Comparison of ENCODE assay signal across 19 cellular contexts in genomic region chr5:157721159-157721558, GRCh38. TPM values are rescaled to one million over a fixed set of nuclear protein-coding genes. Genes with fewer than 3 reads are reported as not detected.
A peak's percentile ranks its signal among the peaks of the same experiment; 100 is the strongest.
DNase-seq lines count a peak whose midpoint lies in the region; ATAC-seq and TF ChIP-seq lines count a peak whose summit lies in the region.
"Had no signal": no experiment of that assay in that cellular context is flagged by ENCODE, and none has a peak within 500 bp of the region (broad histone marks: within the 10 kb centered on the region; RNA-seq: fewer than 3 reads in every experiment).

No MANE protein-coding gene starts in this region.

- intact Hi-C loops in colonic mucosa (cut with DNase I), result no loop called here
- intact Hi-C loops in activated CD8-positive, alpha-beta T cell treated with anti-CD3 and anti-CD28 coated beads for 36 hours (cut with micrococcal nuclease), result no loop called here

- TF ChIP-seq CTCF in colonic mucosa (IDR thresholded peaks at IDR 0.05) (no peak), SK-N-SH (IDR thresholded peaks at IDR 0.05) (no peak)
- no peak for TF ChIP-seq CTCF in activated CD8-positive, alpha-beta T cell treated with anti-CD3 and anti-CD28 coated beads for 36 hours (IDR thresholded peaks at IDR 0.05)

- no peaks in the 10 kb centered on the region for H3K4me1 ChIP-seq in colonic mucosa
- H3K4me1 ChIP-seq in SK-N-SH (ENCODE audit: control insufficient read depth in 1 of 2, insufficient read depth in 2 of 2, low read depth in 1 of 2, low read length in 1 of 2), result no peaks in the 10 kb centered on the region; a peak in 1 of 4 replicates
- H3K4me1 ChIP-seq: Caco-2 had no signal

- POLR2A ChIA-PET in SK-N-SH (lab: Yijun Ruan, JAX), result interaction anchor here (1.4 kb wide), 1 partner anchor 11 kb away, joined by 4 read pairs; the partner anchor contains the start of gene THG1L
- POLR2A ChIA-PET in activated CD8-positive, alpha-beta T cell treated with anti-CD3 and anti-CD28 coated beads for 36 hours (lab: Charles Lee), result no interaction called here

- H3K36me3 ChIP-seq in colonic mucosa, result no peaks in the 10 kb centered on the region
- no peaks in the 10 kb centered on the region for H3K36me3 ChIP-seq in SK-N-SH (replicated peaks in 1 of 2; ENCODE audit: control insufficient read depth in 1 of 2, insufficient read depth in 2 of 2, low read length in 1 of 2)

- WGBS in SK-N-SH (ENCODE audit: low lambda C conversion rate), result 96% methylated on average over 3 of the region's 6 CpGs

- H3K4me1 Mint-ChIP-seq in activated CD8-positive, alpha-beta T cell treated with anti-CD3 and anti-CD28 coated beads for 36 hours (ENCODE audit: low read depth), result peaks cover 4% of the 10 kb centered on the region

- H3K9me2 ChIP-seq in SK-N-SH, result no peaks in the 10 kb centered on the region

- DNase-seq in NCI-H1417 (lab: John Stamatoyannopoulos, UW), result peak; percentile 3 to 27 (median 12)
- no peak for DNase-seq in NCI-H1417 treated with DMSO at 0.1 percent for 48 hours (lab: John Stamatoyannopoulos, UW)
- DNase-seq in NCI-H748 (lab: John Stamatoyannopoulos, UW; ENCODE audit: unreplicated experiment), result peak; percentile 65
- no peak for DNase-seq in NCI-H748 treated with DMSO at 0.1 percent for 48 hours (lab: John Stamatoyannopoulos, UW)
- peak; percentile 41 for DNase-seq in colonic mucosa
- no peak for DNase-seq in SK-N-SH
- DNase-seq in left lobe of liver (ENCODE audit: low spot score), result no peak
- no peak for DNase-seq in activated CD8-positive, alpha-beta T cell treated with anti-CD3 and anti-CD28 coated beads for 36 hours
- DNase-seq: Caco-2; CD8-positive, alpha-beta T cell; DND-41; GDM1; GOT3; H9 had no signal

- H3K4me3 ChIP-seq in colonic mucosa (no peak overlapping the region), SK-N-SH (ENCODE audit: low read depth in 2 of 2, low read length in 1 of 2) (no peak overlapping the region)

- H3K9ac ChIP-seq in colonic mucosa (ENCODE audit: low read depth in 2 of 2, low read length in 2 of 2) (no peak overlapping the region), SK-N-SH (no peak overlapping the region)

- H3K27me3 Mint-ChIP-seq in activated CD8-positive, alpha-beta T cell treated with anti-CD3 and anti-CD28 coated beads for 36 hours, result no peaks in the 10 kb centered on the region

- no peaks in the 10 kb centered on the region for H3K79me2 ChIP-seq in SK-N-SH (ENCODE audit: insufficient read depth)

- peaks cover 3% of the 10 kb centered on the region for H3F3A ChIP-seq in SK-N-SH (replicated peaks; ENCODE audit: insufficient read depth)

- no peak overlapping the region for H3K4me3 Mint-ChIP-seq in activated CD8-positive, alpha-beta T cell treated with anti-CD3 and anti-CD28 coated beads for 36 hours
- H3K4me3 Mint-ChIP-seq: CD14-positive monocyte; CD8-positive, alpha-beta T cell; H9 had no signal

- no peaks in the 10 kb centered on the region for H4K20me1 ChIP-seq in SK-N-SH (ENCODE audit: insufficient read depth)

- ATAC-seq in left lobe of liver, result no peak
- ATAC-seq in activated CD8-positive, alpha-beta T cell treated with anti-CD3 and anti-CD28 coated beads for 36 hours, result no peak
- ATAC-seq: CD8-positive, alpha-beta T cell had no signal

- H3K4me2 ChIP-seq in SK-N-SH, result no peak overlapping the region

- TF ChIP-seq RAD21 in SK-N-SH (IDR thresholded peaks at IDR 0.05; ENCODE audit: low read length), result no peak

- no peaks in the 10 kb centered on the region for H3K9me3 ChIP-seq in colonic mucosa
- H3K9me3 ChIP-seq in SK-N-SH, result no peaks in the 10 kb centered on the region
- H3K9me3 ChIP-seq: Caco-2 had no signal

- H3K27ac ChIP-seq in colonic mucosa, result no peak overlapping the region
- H3K27ac ChIP-seq in SK-N-SH (ENCODE audit: low read depth in 2 of 2, low read length in 1 of 2), result no peak overlapping the region
- H3K27ac ChIP-seq: 22Rv1 had no signal

- H3K27me3 ChIP-seq in colonic mucosa (no peaks in the 10 kb centered on the region), SK-N-SH (ENCODE audit: insufficient read depth) (no peaks in the 10 kb centered on the region)

- CTCF ChIA-PET in SK-N-SH (lab: Yijun Ruan, JAX), result no interaction called here
- CTCF ChIA-PET in activated CD8-positive, alpha-beta T cell treated with anti-CD3 and anti-CD28 coated beads for 36 hours (lab: Charles Lee), result interaction anchor here (1.8 kb wide), 2 partner anchors 52 to 289 kb away, joined by 4 to 5 read pairs; no protein-coding TSS in a partner anchor

- H3K9me3 Mint-ChIP-seq in activated CD8-positive, alpha-beta T cell treated with anti-CD3 and anti-CD28 coated beads for 36 hours, result no peaks in the 10 kb centered on the region
- H3K9me3 Mint-ChIP-seq: CD8-positive, alpha-beta T cell had no signal

- H3K36me3 Mint-ChIP-seq in activated CD8-positive, alpha-beta T cell treated with anti-CD3 and anti-CD28 coated beads for 36 hours (ENCODE audit: low read depth), result peaks cover 2% of the 10 kb centered on the region
- H3K36me3 Mint-ChIP-seq: CD14-positive monocyte had no signal

- no peak for TF ChIP-seq EP300 in SK-N-SH (IDR thresholded peaks at IDR 0.05; ENCODE audit: borderline replicate concordance in 1 of 2, low read depth in 1 of 2, low read length in 1 of 2)

- no peak overlapping the region for H3K27ac Mint-ChIP-seq in activated CD8-positive, alpha-beta T cell treated with anti-CD3 and anti-CD28 coated beads for 36 hours
- H3K27ac Mint-ChIP-seq: CD8-positive, alpha-beta T cell; H9 had no signal

- H2AFZ ChIP-seq in SK-N-SH (ENCODE audit: low read depth), result no peak overlapping the region

TF ChIP-seq in SK-N-SH, 30 proteins besides CTCF, POLR2A, EP300 and RAD21 (continues in another document):
- TF ChIP-seq RXRA (IDR thresholded peaks at IDR 0.05; ENCODE audit: borderline replicate concordance, low read depth), result no peak
- no peak for TF ChIP-seq NRF1 (IDR thresholded peaks at IDR 0.05; ENCODE audit: low read depth, low read length)
- TF ChIP-seq FOXJ3 (CRISPR knock-in tag; IDR thresholded peaks at IDR 0.05), result no peak
- no peak for TF ChIP-seq ELF1 (IDR thresholded peaks at IDR 0.05)
- no peak for TF ChIP-seq TCF12 (IDR thresholded peaks at IDR 0.05)
- TF ChIP-seq USF1 (IDR thresholded peaks at IDR 0.05; ENCODE audit: borderline replicate concordance, low read depth), result no peak
- no peak for TF ChIP-seq JUND (IDR thresholded peaks at IDR 0.05)
- no peak for TF ChIP-seq NFIC (IDR thresholded peaks at IDR 0.05; ENCODE audit: borderline replicate concordance)
- TF ChIP-seq MAX (IDR thresholded peaks at IDR 0.05; ENCODE audit: low read depth), result no peak
- no peak for TF ChIP-seq SMC3 (IDR thresholded peaks at IDR 0.05; ENCODE audit: low read depth, low read length)
- no peak for TF ChIP-seq TAF1 (IDR thresholded peaks at IDR 0.05; ENCODE audit: borderline replicate concordance, low read depth, low read length)
- no peak for TF ChIP-seq POLR2AphosphoS5 (IDR thresholded peaks at IDR 0.05; ENCODE audit: low read depth, low read length)
- no peak for TF ChIP-seq FOXM1 (IDR thresholded peaks at IDR 0.05; ENCODE audit: low read depth)
- TF ChIP-seq ZBTB33 (IDR thresholded peaks at IDR 0.05; ENCODE audit: borderline replicate concordance, low read depth), result no peak
- no peak for TF ChIP-seq YY1 (IDR thresholded peaks at IDR 0.05; ENCODE audit: low read depth)
- no peak for TF ChIP-seq MXI1 (IDR thresholded peaks at IDR 0.05; ENCODE audit: low read depth, low read length)
- TF ChIP-seq FOSL2 (IDR thresholded peaks at IDR 0.05; ENCODE audit: borderline replicate concordance, low read depth), result no peak

RNA-seq across cellular contexts. Expression of gene THG1L, which starts 10.1 kb away (rescaled TPM):
- 10 to 100 TPM; 15.9 to 23.2 TPM for total RNA-seq in colonic mucosa
- polyA plus RNA-seq in SK-N-SH (2012; rRNA removed), result 32.0 and 37.0 TPM in 2 replicates
- 34.4 and 35.7 TPM in 2 replicates for polyA plus RNA-seq in SK-N-SH (2012; cell fraction: cytosol; rRNA removed)
- 34.2 and 34.9 TPM in 2 replicates for polyA plus RNA-seq in SK-N-SH (2012; cell fraction: nucleus; rRNA removed)
- 4.1 TPM for total RNA-seq in left lobe of liver
- 10 to 100 TPM; 24.9 to 26.6 TPM for total RNA-seq in activated CD8-positive, alpha-beta T cell treated with anti-CD3 and anti-CD28 coated beads for 36 hours

RNA-seq across cellular contexts. Expression of gene LSM11, which starts 22.4 kb away (rescaled TPM):
- total RNA-seq in colonic mucosa (1 to 10 TPM; 5.1 to 6.6 TPM), left lobe of liver (0.86 TPM)
- 0.95 and 1.3 TPM in 2 replicates for polyA plus RNA-seq in SK-N-SH (2012; rRNA removed)
- 0.93 and 0.98 TPM in 2 replicates for polyA plus RNA-seq in SK-N-SH (2012; cell fraction: cytosol; rRNA removed)
- polyA plus RNA-seq in SK-N-SH (2012; cell fraction: nucleus; rRNA removed), result 1.6 and 3.2 TPM in 2 replicates
- total RNA-seq in activated CD8-positive, alpha-beta T cell treated with anti-CD3 and anti-CD28 coated beads for 36 hours, result 1 to 10 TPM; 7.0 to 7.3 TPM

RNA-seq across cellular contexts. Expression of gene C5orf52, which starts 49.8 kb away (rescaled TPM):
- total RNA-seq in colonic mucosa (1 to 10 TPM; 5.5 to 5.7 TPM), left lobe of liver (not detected)
- not detected in 2 replicates for polyA plus RNA-seq in SK-N-SH (2012; rRNA removed)
- not detected in 2 replicates for polyA plus RNA-seq in SK-N-SH (2012; cell fraction: cytosol; rRNA removed)
- polyA plus RNA-seq in SK-N-SH (2012; cell fraction: nucleus; rRNA removed), result not detected in 2 replicates
- not detected for total RNA-seq in activated CD8-positive, alpha-beta T cell treated with anti-CD3 and anti-CD28 coated beads for 36 hours
- total RNA-seq: A673; Caco-2; CD8-positive, alpha-beta T cell; H9; HT1080 had no signal
- polyA plus RNA-seq: BJ, CD14-positive monocyte had no signal

Comparison
In these comparisons a context has a peak if more than half of its experiments do, and no peak if none do; other contexts are left out.
1. DNase-seq: peak in NCI-H1417 (3 of 3), NCI-H748 (single experiment) and colonic mucosa (single experiment); none in NCI-H1417 treated with DMSO at 0.1 percent for 48 hours (single experiment), NCI-H748 treated with DMSO at 0.1 percent for 48 hours (single experiment), SK-N-SH (single experiment), left lobe of liver (single experiment) and activated CD8-positive, alpha-beta T cell treated with anti-CD3 and anti-CD28 coated beads for 36 hours (single experiment).